ENCODE assay signal across 14 cellular contexts in the genomic region with DNA sequence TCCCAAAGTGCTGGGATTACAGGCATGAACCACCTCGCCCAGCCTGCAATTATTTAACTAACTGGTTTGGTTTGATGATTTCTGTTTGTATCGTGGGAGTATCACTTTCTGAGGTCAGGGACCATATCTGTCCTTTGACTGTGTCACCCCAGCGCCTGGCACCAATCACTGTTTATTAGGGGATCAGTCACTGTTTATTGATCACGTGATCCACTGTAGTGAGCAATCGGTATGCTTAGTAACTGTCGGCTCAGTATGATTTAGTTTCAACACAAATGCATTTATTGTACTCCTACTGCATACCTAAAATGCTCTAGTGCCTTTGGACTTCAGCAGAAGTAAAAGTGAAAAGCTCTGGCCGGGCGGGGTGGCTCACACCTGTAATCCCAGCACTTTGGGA. TPM values are rescaled to one million over a fixed set of nuclear protein-coding genes. Genes with fewer than 3 reads are reported as not detected.
A peak's percentile ranks its signal among the peaks of the same experiment; 100 is the strongest.
DNase-seq lines count a peak whose midpoint lies in the region; ATAC-seq and TF ChIP-seq lines count a peak whose summit lies in the region.
"Had no signal": no experiment of that assay in that cellular context is flagged by ENCODE, and none has a peak within 500 bp of the region (broad histone marks: within the 10 kb centered on the region; RNA-seq: fewer than 3 reads in every experiment).

No MANE protein-coding gene starts in this region.

- peaks cover 86% of the 10 kb centered on the region for H4K20me1 ChIP-seq in osteoblast (ENCODE audit: insufficient read depth, low read length)

- H3K27me3 ChIP-seq in right cardiac atrium (ENCODE audit: control insufficient read depth, insufficient read depth) = no peaks in the 10 kb centered on the region
- no peaks in the 10 kb centered on the region for H3K27me3 ChIP-seq in osteoblast (ENCODE audit: insufficient read depth, low read length)
- H3K27me3 ChIP-seq: BLaER1 had no signal

- H3K27ac ChIP-seq in right cardiac atrium (ENCODE audit: low read length) (no peak overlapping the region), RWPE1 (peak overlapping the region; percentile 5; the same call in 1 of the 2 replicates), osteoblast (ENCODE audit: low read depth, low read length) (no peak overlapping the region)
- H3K27ac ChIP-seq: BLaER1 had no signal

- H3K36me3 ChIP-seq in osteoblast (ENCODE audit: insufficient read depth, low read length) = peaks cover 65% of the 10 kb centered on the region

- no peak overlapping the region for H2AFZ ChIP-seq in osteoblast (ENCODE audit: low read length)

- POLR2A ChIA-PET in RWPE1 (lab: Yijun Ruan, JAX; ENCODE audit: low non-redundant PET) = no interaction called here

- CTCF ChIA-PET in RWPE1 (lab: Yijun Ruan, JAX) = interaction anchor here (3.5 kb wide), 1 partner anchor 42 kb away, joined by 44 read pairs; no protein-coding TSS in a partner anchor

- H3K4me3 ChIP-seq in right cardiac atrium (ENCODE audit: low read length) (no peak overlapping the region), osteoblast (ENCODE audit: insufficient read depth, low read length) (no peak overlapping the region)
- H3K4me3 ChIP-seq: BLaER1, GM12878 had no signal

- WGBS in right cardiac atrium = 89% methylated on average over 8 of the region's 8 CpGs

- DNase-seq in right cardiac atrium = peak in 2 of 3 donors; percentile 2 to 11
- no peak for DNase-seq in cardiac septum (ENCODE audit: low spot score)
- DNase-seq in RWPE1 (ENCODE audit: low spot score) = no peak
- DNase-seq in osteoblast (ENCODE audit: insufficient read length, low spot score, missing footprints) = peak; percentile 58
- DNase-seq in AG08395 (ENCODE audit: low spot score) = no peak
- no peak for DNase-seq in stimulated activated CD4-positive, alpha-beta T cell treated with anti-CD3 and anti-CD28 coated beads, Interleukin-2, amount 100 ng/mL, for 48 hours
- no peak for DNase-seq in mesenteric fat pad (ENCODE audit: low spot score)
- DNase-seq: ACHN; Calu3; CD8-positive, alpha-beta T cell; DMS79 treated with DMSO at 0.1 percent for 48 hours; H9 had no signal

- ATAC-seq in right cardiac atrium = no peak
- ATAC-seq: CD8-positive, alpha-beta T cell; GM12878 had no signal

- H3K79me2 ChIP-seq in osteoblast (ENCODE audit: insufficient read depth, low read length) = peaks cover 93% of the 10 kb centered on the region

- no peaks in the 10 kb centered on the region for H3K9me3 ChIP-seq in right cardiac atrium (ENCODE audit: control insufficient read depth, low read length)
- no peaks in the 10 kb centered on the region for H3K9me3 ChIP-seq in osteoblast (ENCODE audit: low read depth, low read length)
- H3K9me3 ChIP-seq: BLaER1 had no signal

- H3K4me1 ChIP-seq in right cardiac atrium (ENCODE audit: control insufficient read depth, insufficient read depth, low read length) (no peaks in the 10 kb centered on the region), osteoblast (ENCODE audit: insufficient read depth, low read length) (no peaks in the 10 kb centered on the region)

- no peak overlapping the region for H3K4me2 ChIP-seq in osteoblast (ENCODE audit: insufficient read depth, low read length)
- H3K4me2 ChIP-seq: BLaER1 had no signal

- TF ChIP-seq CTCF in RWPE1 (conservative IDR thresholded peaks at IDR 0.05; ENCODE audit: low read depth) = no peak
- no peak for TF ChIP-seq CTCF in osteoblast (IDR thresholded peaks at IDR 0.05; ENCODE audit: extremely low read depth, low read depth, low read length)

- intact Hi-C loops in right cardiac atrium (cut with DNase I) = loop anchor here in 3 of 4 donors (5.0 to 10.0 kb wide), 4 partner anchors 48 to 718 kb away; no protein-coding TSS in a partner anchor
- intact Hi-C loops in cardiac septum (cut with DNase I) = loop anchor here (5.0 kb wide), 1 partner anchor 286 kb away; no protein-coding TSS in a partner anchor

RNA-seq across cellular contexts. Expression of a gene that starts 54.8 kb away (rescaled TPM):
- total RNA-seq in right cardiac atrium (10 to 100 TPM; 16.0 to 35.8 (median 26.1) TPM), cardiac septum (21.6 TPM), osteoblast (571 and 801 TPM in 2 replicates), mesenteric fat pad (84.7 TPM)
- polyA plus RNA-seq in right cardiac atrium = 15.4 TPM
- total RNA-seq: Calu3 had no signal

Comparison
In these comparisons a context has a peak if more than half of its experiments do, and no peak if none do; other contexts are left out.
1. DNase-seq: peak in right cardiac atrium (2 of 3) and osteoblast (single experiment); none in cardiac septum (single experiment), RWPE1 (single experiment), AG08395 (single experiment), stimulated activated CD4-positive, alpha-beta T cell treated with anti-CD3 and anti-CD28 coated beads, Interleukin-2, amount 100 ng/mL, for 48 hours (0 of 2) and mesenteric fat pad (single experiment).